In the genomic region with DNA sequence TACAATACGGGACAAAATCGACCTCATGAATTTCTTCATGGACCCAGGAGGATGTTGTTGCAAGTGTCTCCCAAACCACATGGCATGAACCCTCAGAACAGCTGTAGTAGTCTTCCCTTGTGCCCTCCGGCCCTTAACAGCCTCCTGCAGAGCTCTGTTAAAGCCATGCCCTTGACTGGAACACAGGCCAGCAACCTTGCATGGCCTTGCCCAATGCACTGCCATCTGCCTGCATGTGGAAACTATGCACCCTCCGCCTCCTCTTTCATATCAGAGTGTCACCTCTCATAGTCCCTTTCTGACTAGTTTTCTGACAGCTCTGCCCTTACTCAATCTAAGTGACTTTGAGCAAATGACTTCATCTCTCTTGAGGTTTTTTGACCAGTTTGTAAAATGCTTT, we compare ENCODE assay signal across 20 cellular contexts. TPM values are rescaled to one million over a fixed set of nuclear protein-coding genes. Genes with fewer than 3 reads are reported as not detected.
DNase-seq lines count a peak whose midpoint lies in the region; FAIRE-seq and TF ChIP-seq lines count a peak whose summit lies in the region.
"Had no signal": no experiment of that assay in that cellular context is flagged by ENCODE, and none has a peak within 500 bp of the region (broad histone marks: within the 10 kb centered on the region; RNA-seq: fewer than 3 reads in every experiment).

No MANE protein-coding gene starts in this region.

- H2BK120ac ChIP-seq in H1 (replicated peaks; ENCODE audit: low read depth, low read length) = peak overlapping the region; percentile 19

- peak; percentile 10 to 23 (median 14); a peak in 2 of 4 replicates for TF ChIP-seq CTCF in H1 (IDR thresholded peaks at IDR 0.05; ENCODE audit: control extremely low read depth in 1 of 3, insufficient read depth in 1 of 3, low read depth in 1 of 3, low read length in 3 of 3)

- peaks cover 0 to 16% (median 3%) of the 10 kb centered on the region in 4 experiments; a peak in 3 of 8 replicates for H3K36me3 ChIP-seq in H1 (ENCODE audit: control insufficient read depth in 2 of 4, insufficient read depth in 4 of 4, low read length in 3 of 4)

- H3K4me3 ChIP-seq in H1 (ENCODE audit: extremely low read depth in 1 of 4, insufficient read depth in 2 of 4, low read depth in 3 of 4, low read length in 4 of 4) = no peak overlapping the region
- H3K4me3 ChIP-seq: esophagus squamous epithelium, psoas muscle, spleen had no signal

- peak in 1 of 2 experiments; percentile 11; a peak in 1 of 4 replicates for TF ChIP-seq RAD21 in H1 (IDR thresholded peaks at IDR 0.05 in 1 of 2, conservative IDR thresholded peaks at IDR 0.05 in 1 of 2; ENCODE audit: low read depth in 2 of 2, low read length in 2 of 2)

- peak overlapping the region; percentile 71; the same call in 1 of the 2 replicates for H2AK5ac ChIP-seq in H1 (ENCODE audit: low read depth, low read length)

- H3K14ac ChIP-seq in H1 (ENCODE audit: insufficient read length) = no peak overlapping the region

- CTCF ChIA-PET in H1 (lab: Charles Lee; ENCODE audit: partially characterized antibody) = interaction anchor here (0.7 to 1.9 kb wide), 8 partner anchors 10 to 268 kb away, joined by 3 to 6 read pairs (median 3); no protein-coding TSS in a partner anchor

- WGBS in H1 (ENCODE audit: extremely low coverage in 1 of 2, insufficient coverage in 1 of 2, insufficient read length in 1 of 2, insufficient replicate concordance in 2 of 2, low coverage in 1 of 2, low lambda C conversion rate in 2 of 2, missing lambda C conversion rate in 1 of 2), 2 experiments = 85% methylated on average over 4 of the region's 4 CpGs; no CpG with 5 or more reads in 1 of the 2 experiments

- H4K20me1 ChIP-seq in H1 (replicated peaks in 1 of 2; ENCODE audit: control insufficient read depth in 1 of 2, insufficient read depth in 2 of 2, low read length in 2 of 2) = no peaks in the 10 kb centered on the region

- no peak overlapping the region for H3K4me2 ChIP-seq in H1 (ENCODE audit: insufficient read depth in 1 of 2, low read depth in 2 of 2, low read length in 2 of 2)

- no peaks in the 10 kb centered on the region; the same call in 1 of the 2 replicates for H3K79me1 ChIP-seq in H1 (ENCODE audit: low read depth, low read length)

- peaks cover 0 to 14% of the 10 kb centered on the region in 2 experiments; a peak in 3 of 4 replicates for H3K79me2 ChIP-seq in H1 (ENCODE audit: control insufficient read depth in 1 of 2, insufficient read depth in 2 of 2, low read length in 2 of 2)

- H3K27ac ChIP-seq in H1 (ENCODE audit: low read depth, low read length) = no peak overlapping the region
- H3K27ac ChIP-seq: esophagus squamous epithelium, psoas muscle, spleen had no signal

- no peak overlapping the region for H4K8ac ChIP-seq in H1 (ENCODE audit: extremely low read depth, insufficient read depth, low read length)

- DNase-seq in SIG-M5 treated with dmso at 0.1 percent for 504 hours (lab: John Stamatoyannopoulos, UW; ENCODE audit: unreplicated experiment) (peak; percentile 14), SIG-M5 (lab: John Stamatoyannopoulos, UW) (no peak), H1 (ENCODE audit: low read depth in 1 of 2, low spot score in 2 of 2) (no peak), NCI-H69 (lab: John Stamatoyannopoulos, UW) (no peak), GM19238 (ENCODE audit: insufficient read length, low spot score) (no peak), NCI-H1436 treated with DMSO at 0.1 percent for 48 hours (lab: John Stamatoyannopoulos, UW) (no peak)
- peak in 2 of 3 donors; percentile 18 to 19 for DNase-seq in stimulated activated CD4-positive, alpha-beta T cell treated with anti-CD3 and anti-CD28 coated beads, TNF-alpha, amount 100 ng/mL, for 48 hours (ENCODE audit: low read depth in 3 of 3)
- DNase-seq in stimulated activated CD4-positive, alpha-beta T cell treated with anti-CD3 and anti-CD28 coated beads, Interleukin-4, amount 100 ng/mL, for 4 hours = no peak
- DNase-seq: ACHN; activated effector memory CD4-positive, alpha-beta T cell treated with Interleukin-2 at 50 U/mL for 16 hours; DMS79; effector CD4-positive, alpha-beta T cell; esophagus squamous epithelium; midbrain; NCI-H1048; NCI-H2107; NCI-H510A treated with DMSO at 0.1 percent for 48 hours; psoas muscle; spleen had no signal

- H3K27me3 ChIP-seq in H1 (replicated peaks in 1 of 4; ENCODE audit: control insufficient read depth in 3 of 4, extremely low read depth in 1 of 4, insufficient read depth in 3 of 4, low read length in 3 of 4) = no peaks in the 10 kb centered on the region

- no peak overlapping the region for H3K23ac ChIP-seq in H1 (ENCODE audit: insufficient read length)

- peak overlapping the region; percentile 67 for H4K91ac ChIP-seq in H1 (replicated peaks; ENCODE audit: insufficient read length, low read length)

- peak overlapping the region; percentile 29 for H3K4ac ChIP-seq in H1 (replicated peaks; ENCODE audit: insufficient read length, low read depth, low read length)

- no peak for FAIRE-seq in H1 (lab: Jason Lieb, UNC)

- H2BK20ac ChIP-seq in H1 (ENCODE audit: low read length) = peak overlapping the region; percentile 100

- TF ChIP-seq POLR2A in H1 (IDR thresholded peaks at IDR 0.05; ENCODE audit: control extremely low read depth in 1 of 2, low read depth in 2 of 2, low read length in 2 of 2) = no peak

- no peak for TF ChIP-seq EP300 in H1 (IDR thresholded peaks at IDR 0.05; ENCODE audit: borderline replicate concordance in 1 of 2, low read depth in 2 of 2, low read length in 2 of 2)

- H2BK15ac ChIP-seq in H1 (ENCODE audit: low read length) = peak overlapping the region; percentile 73; the same call in 1 of the 2 replicates

- H3K4me1 ChIP-seq in H1 (replicated peaks in 1 of 4; ENCODE audit: control insufficient read depth in 3 of 4, insufficient read depth in 4 of 4, low read length in 3 of 4) = peaks cover 17 to 31% (median 22%) of the 10 kb centered on the region in 4 experiments; a peak in 6 of 7 replicates

- H2AFZ ChIP-seq in H1 (ENCODE audit: low read length) = no peak overlapping the region

- H2BK12ac ChIP-seq in H1 (ENCODE audit: low read depth, low read length) = peak overlapping the region; percentile 95

- POLR2A ChIA-PET in H1 (lab: Charles Lee; ENCODE audit: partially characterized antibody) = interaction anchor here (0.8 to 11.7 kb wide), 5 partner anchors 9 to 60 kb away, joined by 3 to 230 read pairs (median 13); a partner anchor contains a TSS

- H3K9me3 ChIP-seq in H1 (ENCODE audit: insufficient read depth in 2 of 2, low read depth in 1 of 2, low read length in 1 of 2) = no peaks in the 10 kb centered on the region
- H3K9me3 ChIP-seq: esophagus squamous epithelium, psoas muscle, spleen had no signal

- no peak overlapping the region for H3K56ac ChIP-seq in H1 (replicated peaks; ENCODE audit: insufficient read length, low read depth, low read length)

- no peak overlapping the region for H3K9ac ChIP-seq in H1 (replicated peaks in 1 of 4; ENCODE audit: extremely low read depth in 1 of 4, low read depth in 3 of 4, low read length in 3 of 4)

- H2BK5ac ChIP-seq in H1 (ENCODE audit: low read depth, low read length) = peak overlapping the region; percentile 99; the same call in 1 of the 2 replicates

- peak overlapping the region; percentile 93 for H3K18ac ChIP-seq in H1 (ENCODE audit: extremely low read depth, low read length)

- H4K5ac ChIP-seq in H1 (ENCODE audit: insufficient read length, low read depth, low read length) = peak overlapping the region; percentile 1

- peaks cover 4% of the 10 kb centered on the region; the same call in 1 of the 2 replicates for H3K23me2 ChIP-seq in H1 (ENCODE audit: low read depth, low read length)

TF ChIP-seq in H1, 55 proteins besides CTCF, POLR2A, EP300 and RAD21:
- TF ChIP-seq POLR2AphosphoS5 (IDR thresholded peaks at IDR 0.05; ENCODE audit: low read depth, low read length) = no peak
- no peak for TF ChIP-seq SIRT6 (IDR thresholded peaks at IDR 0.05; ENCODE audit: low read length)
- TF ChIP-seq TAF1 (IDR thresholded peaks at IDR 0.05; ENCODE audit: low read depth, low read length) = no peak
- no peak for TF ChIP-seq CBX5 (IDR thresholded peaks at IDR 0.05; ENCODE audit: low read depth, low read length)
- TF ChIP-seq GTF2F1 (IDR thresholded peaks at IDR 0.05; ENCODE audit: borderline replicate concordance, low read depth, low read length) = no peak

RNA-seq across cellular contexts. Expression of a gene that starts 39.4 kb away (rescaled TPM):
- 293 and 296 TPM in 2 replicates for total RNA-seq in H1 (2021; fragmentation: NEBNext Ultra II Directional; extraction: Animal tissue kit (Norgen Biotek cat#: 25700))
- 53.7 and 69.5 TPM in 2 replicates for polyA plus RNA-seq in H1 (2011; rRNA removed)
- 68.9 TPM for polyA plus RNA-seq in H1 (2011; cell fraction: cytosol; rRNA removed)
- polyA plus RNA-seq in H1 (2011; cell fraction: nucleus; rRNA removed) = 102 TPM
- polyA plus RNA-seq in H1 (2012, experiment 1 of 2) = 85.2 to 149 TPM (median 103 TPM) in 4 replicates
- 12.6 TPM for polyA plus RNA-seq in H1 (2012, experiment 2 of 2)
- 97.8 TPM for polyA plus RNA-seq in H1 (2013, experiment 1 of 2)
- 89.4 TPM for polyA plus RNA-seq in H1 (2013, experiment 2 of 2)
- polyA minus RNA-seq in H1 (2011; rRNA and poly(A)+ RNA removed) = 269 and 275 TPM in 2 replicates
- polyA minus RNA-seq in H1 (2011; cell fraction: cytosol; rRNA and poly(A)+ RNA removed) = 280 TPM
- 319 TPM for polyA minus RNA-seq in H1 (2011; cell fraction: nucleus; rRNA and poly(A)+ RNA removed)
- total RNA-seq: esophagus squamous epithelium, glomerular endothelial cell, psoas muscle had no signal

Comparison
In these comparisons a context has a peak if more than half of its experiments do, and no peak if none do; other contexts are left out.
1. DNase-seq: peak in SIG-M5 treated with dmso at 0.1 percent for 504 hours (single experiment) and stimulated activated CD4-positive, alpha-beta T cell treated with anti-CD3 and anti-CD28 coated beads, TNF-alpha, amount 100 ng/mL, for 48 hours (2 of 3); none in SIG-M5 (single experiment), stimulated activated CD4-positive, alpha-beta T cell treated with anti-CD3 and anti-CD28 coated beads, Interleukin-4, amount 100 ng/mL, for 4 hours (0 of 2), H1 (0 of 2), NCI-H69 (single experiment), GM19238 (single experiment) and NCI-H1436 treated with DMSO at 0.1 percent for 48 hours (single experiment).